In the genomic region with DNA sequence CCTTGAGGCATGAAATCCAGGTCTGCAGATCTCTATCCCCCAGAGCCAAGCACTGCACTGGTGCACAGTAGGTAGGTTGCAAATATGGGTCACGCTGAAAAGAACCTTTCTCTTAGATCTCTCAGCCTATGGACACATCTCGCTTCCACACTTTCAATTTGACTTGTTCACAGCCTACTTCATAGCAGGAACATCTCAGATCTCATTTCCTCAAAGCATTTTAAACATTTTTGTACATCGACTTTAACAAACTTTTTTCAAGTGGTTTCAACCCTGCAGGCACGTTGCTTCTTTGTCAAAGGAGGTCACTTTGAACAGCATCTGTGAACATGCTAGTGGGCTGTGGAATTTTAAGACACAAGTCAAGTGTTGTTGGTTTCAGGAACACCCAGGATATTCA, we compare ENCODE assay signal across 24 cellular contexts.
DNase-seq lines count a peak whose midpoint lies in the region; ATAC-seq and TF ChIP-seq lines count a peak whose summit lies in the region.
"Had no signal": no experiment of that assay in that cellular context is flagged by ENCODE, and none has a peak within 500 bp of the region (broad histone marks: within the 10 kb centered on the region; RNA-seq: fewer than 3 reads in every experiment).

No MANE protein-coding gene starts in this region.

- peaks cover 56 to 76% (median 68%) of the 10 kb centered on the region in 10 experiments for H3K4me1 ChIP-seq in BLaER1 treated with 17β-estradiol and CSF1 and Interleukin-3, amounts not matched to agents 10 nM and 100 nM
- peaks cover 12% of the 10 kb centered on the region for H3K4me1 ChIP-seq in neural progenitor cell
- H3K4me1 ChIP-seq in prostate gland (replicated peaks) = no peaks in the 10 kb centered on the region

- 0 out of 22 replicates have a peak overlapping the region, but pooled peaks of 1 of the 11 experiments have one; percentile 2 for H3K9ac ChIP-seq in BLaER1 treated with 17β-estradiol and CSF1 and Interleukin-3, amounts not matched to agents 10 nM and 100 nM
- no peak overlapping the region for H3K9ac ChIP-seq in neural progenitor cell

- no peaks in the 10 kb centered on the region for H3K79me2 ChIP-seq in neural progenitor cell (ENCODE audit: low read depth)

- H3K9me3 Mint-ChIP-seq in T-cell = no peaks in the 10 kb centered on the region
- H3K9me3 Mint-ChIP-seq in neural progenitor cell = no peaks in the 10 kb centered on the region
- H3K9me3 Mint-ChIP-seq: activated T-cell treated with anti-CD3 and anti-CD28 coated beads, Interleukin-2, amount 50 U/mL, for 4 hours; nephron progenitor cell had no signal

- H3K36me3 Mint-ChIP-seq in T-cell (no peaks in the 10 kb centered on the region), neural progenitor cell (no peaks in the 10 kb centered on the region)

- CTCF ChIA-PET in GM10248 (lab: Yijun Ruan, JAX) = interaction anchor here (0.9 to 1.5 kb wide), 6 partner anchors 9 to 25 kb away, joined by 3 to 7 read pairs (median 3); no protein-coding TSS in a partner anchor
- CTCF ChIA-PET in T-cell (lab: Charles Lee) = no interaction called here

- POLR2A ChIA-PET in GM10248 (lab: Yijun Ruan, JAX) = no interaction called here
- POLR2A ChIA-PET in T-cell (lab: Charles Lee) = no interaction called here

- no peak overlapping the region for H2AFZ ChIP-seq in neural progenitor cell (replicated peaks)

- H3K27me3 Mint-ChIP-seq in T-cell = no peaks in the 10 kb centered on the region
- peaks cover 36% of the 10 kb centered on the region for H3K27me3 Mint-ChIP-seq in neural progenitor cell (ENCODE audit: insufficient read depth, low read depth)

- 0 out of 22 replicates have a peak, but pooled peaks cover 0 to 3% (median 0%) of the 10 kb centered on the region in 11 experiments for H4K20me1 ChIP-seq in BLaER1 treated with 17β-estradiol and CSF1 and Interleukin-3, amounts not matched to agents 10 nM and 100 nM
- no peaks in the 10 kb centered on the region for H4K20me1 ChIP-seq in neural progenitor cell (ENCODE audit: low read depth)

- H3K4me3 Mint-ChIP-seq in T-cell (peak overlapping the region in 1 of 3 donors; percentile 20), neural progenitor cell (no peak overlapping the region)
- H3K4me3 Mint-ChIP-seq: activated T-cell treated with anti-CD3 and anti-CD28 coated beads, Interleukin-2, amount 50 U/mL, for 4 hours; nephron progenitor cell had no signal

- TF ChIP-seq POLR2A in prostate gland (IDR thresholded peaks at IDR 0.05) = no peak

- peaks cover 5% of the 10 kb centered on the region for H3F3A ChIP-seq in neural progenitor cell (ENCODE audit: low read depth)

- H3K27me3 ChIP-seq in BLaER1 treated with 17β-estradiol and CSF1 and Interleukin-3, amounts not matched to agents 10 nM and 100 nM = no peaks in the 10 kb centered on the region; a peak in 1 of 22 replicates
- H3K27me3 ChIP-seq in neural progenitor cell = peaks cover 12% of the 10 kb centered on the region
- no peaks in the 10 kb centered on the region for H3K27me3 ChIP-seq in prostate gland (replicated peaks; ENCODE audit: insufficient read depth)
- no peaks in the 10 kb centered on the region for H3K27me3 ChIP-seq in WERI-Rb-1 (ENCODE audit: insufficient read depth, low read depth, severe bottlenecking)
- H3K27me3 ChIP-seq: ascending aorta, heart right ventricle, sigmoid colon had no signal

- ATAC-seq in T-cell (replicated peaks in 1 of 4) (peak in 1 of 4 experiments; percentile 45), HG02588 (IDR thresholded peaks at IDR 0.05; ENCODE audit: unreplicated experiment) (no peak)
- ATAC-seq: activated T-cell treated with anti-CD3 and anti-CD28 coated beads, Interleukin-2, amount 50 U/mL, for 4 hours; heart right ventricle; left colon had no signal

- no peak overlapping the region for H3K4me3 ChIP-seq in BLaER1 treated with 17β-estradiol and CSF1 and Interleukin-3, amounts not matched to agents 10 nM and 100 nM
- H3K4me3 ChIP-seq in neural progenitor cell = no peak overlapping the region
- no peak overlapping the region for H3K4me3 ChIP-seq in prostate gland
- no peak overlapping the region for H3K4me3 ChIP-seq in WERI-Rb-1 (ENCODE audit: low read depth, low read length)
- H3K4me3 ChIP-seq: ascending aorta, heart right ventricle, sigmoid colon, SK-N-MC had no signal

- DNase-seq in GM10248 (ENCODE audit: extremely low spot score) (peak; percentile 38), T-cell (no peak), neural progenitor cell (ENCODE audit: low spot score) (no peak), GOT3 (lab: John Stamatoyannopoulos, UW) (no peak), prostate gland (ENCODE audit: low spot score) (no peak), WERI-Rb-1 (no peak)
- DNase-seq: activated CD4-positive, alpha-beta T cell treated with anti-CD3 and anti-CD28 coated beads for 1 hour; activated CD8-positive, alpha-beta memory T cell treated with anti-CD3 and anti-CD28 coated beads for 24 hours; activated naive CD4-positive, alpha-beta T cell treated with Interleukin-2 at 50 U/mL for 16 hours; activated T-cell treated with anti-CD3 and anti-CD28 coated beads, Interleukin-2, amount 50 U/mL, for 4 hours; central memory CD4-positive, alpha-beta T cell; DMS79; foreskin fibroblast; heart right ventricle; left colon; NCI-H1436; nephron progenitor cell; RPMI8226; sigmoid colon; T1000 had no signal

- H3K4me2 ChIP-seq in BLaER1 treated with 17β-estradiol and CSF1 and Interleukin-3, amounts not matched to agents 10 nM and 100 nM = peak overlapping the region; percentile 23 to 77 (median 43); a peak in 21 of 22 replicates
- no peak overlapping the region for H3K4me2 ChIP-seq in neural progenitor cell

- WGBS in prostate gland = 62% methylated on average over 4 of the region's 4 CpGs

- 0 out of 22 replicates have a peak overlapping the region, but pooled peaks of 1 of the 11 experiments have one; percentile 0 for H3K27ac ChIP-seq in BLaER1 treated with 17β-estradiol and CSF1 and Interleukin-3, amounts not matched to agents 10 nM and 100 nM
- no peak overlapping the region for H3K27ac ChIP-seq in neural progenitor cell
- no peak overlapping the region for H3K27ac ChIP-seq in prostate gland
- no peak overlapping the region for H3K27ac ChIP-seq in WERI-Rb-1
- H3K27ac ChIP-seq: SK-N-MC had no signal

- intact Hi-C loops in prostate gland (cut with DNase I) = no loop called here

- no peak for TF ChIP-seq CTCF in GM10248 (IDR thresholded peaks at IDR 0.05; ENCODE audit: control extremely low read depth, extremely low read depth, low read depth, missing control alignments)
- no peak for TF ChIP-seq CTCF in neural progenitor cell (IDR thresholded peaks at IDR 0.05)
- TF ChIP-seq CTCF in prostate gland (IDR thresholded peaks at IDR 0.05) = no peak
- TF ChIP-seq CTCF in WERI-Rb-1 (IDR thresholded peaks at IDR 0.05; ENCODE audit: low read depth, low read length) = no peak

- H3K27ac Mint-ChIP-seq in T-cell (peak overlapping the region; percentile 33 to 73), neural progenitor cell (peak overlapping the region; percentile 46)
- H3K27ac Mint-ChIP-seq: nephron progenitor cell had no signal

- H3K36me3 ChIP-seq in BLaER1 treated with 17β-estradiol and CSF1 and Interleukin-3, amounts not matched to agents 10 nM and 100 nM = no peaks in the 10 kb centered on the region
- no peaks in the 10 kb centered on the region for H3K36me3 ChIP-seq in neural progenitor cell
- H3K36me3 ChIP-seq in prostate gland = no peaks in the 10 kb centered on the region
- H3K36me3 ChIP-seq in WERI-Rb-1 = peaks cover 11% of the 10 kb centered on the region
- H3K36me3 ChIP-seq: ascending aorta, heart right ventricle, sigmoid colon had no signal

- H3K4me1 Mint-ChIP-seq in T-cell (peaks cover 35 to 45% (median 35%) of the 10 kb centered on the region in 3 donors), neural progenitor cell (peaks cover 19% of the 10 kb centered on the region)
- H3K4me1 Mint-ChIP-seq: nephron progenitor cell had no signal

- peaks cover 0 to 11% (median 0%) of the 10 kb centered on the region in 11 experiments; a peak in 2 of 22 replicates for H3K9me3 ChIP-seq in BLaER1 treated with 17β-estradiol and CSF1 and Interleukin-3, amounts not matched to agents 10 nM and 100 nM (replicated peaks in 1 of 11)
- no peaks in the 10 kb centered on the region for H3K9me3 ChIP-seq in neural progenitor cell (ENCODE audit: low read depth)
- H3K9me3 ChIP-seq in prostate gland = no peaks in the 10 kb centered on the region
- H3K9me3 ChIP-seq in WERI-Rb-1 (ENCODE audit: severe bottlenecking) = no peaks in the 10 kb centered on the region
- H3K9me3 ChIP-seq: ascending aorta, heart right ventricle, sigmoid colon had no signal
